28 cellular contexts compared by ENCODE assay signal in genomic region chr4:164770051-164770724, GRCh38. TPM values are rescaled to one million over a fixed set of nuclear protein-coding genes. Genes with fewer than 3 reads are reported as not detected.
"Had no signal": no experiment of that assay in that cellular context is flagged by ENCODE, and none has a peak within 500 bp of the region (broad histone marks: within the 10 kb centered on the region; RNA-seq: fewer than 3 reads in every experiment).

No MANE protein-coding gene starts in this region.

- DNase-seq: activated CD4-positive, alpha-beta T cell treated with anti-CD3 and anti-CD28 coated beads, Interleukin-2, amount 10 ng/mL, durations not matched to agents 24 days and 14 days; activated CD4-positive, CD25-positive, alpha-beta regulatory T cell; activated CD8-positive, alpha-beta T cell treated with anti-CD3 and anti-CD28 coated beads for 36 hours; activated effector memory CD4-positive, alpha-beta T cell treated with Interleukin-2 at 50 U/mL for 16 hours; activated naive CD4-positive, alpha-beta T cell treated with anti-CD3 and anti-CD28 coated beads, Interleukin-2, amount 50 U/mL, for 16 hours; activated T-cell treated with anti-CD3 and anti-CD28 coated beads, Interleukin-2, amount 50 U/mL, for 24 hours; aorta; cortex of kidney; erythroblast; hypothalamus; islet precursor cell; left ventricle myocardium inferior; naive B cell; psoas muscle; right cardiac atrium; stimulated activated CD4-positive, alpha-beta T cell treated with anti-CD3 and anti-CD28 coated beads, Interleukin-4, amount 100 ng/mL, for 24 hours; stomach; T-helper 9 cell; upper lobe of left lung had no signal

- H3K4me3 ChIP-seq: left ventricle myocardium inferior, psoas muscle, smooth muscle cell, stomach, upper lobe of left lung had no signal

- H3K27me3 ChIP-seq: upper lobe of left lung had no signal

- ATAC-seq: activated CD8-positive, alpha-beta T cell treated with anti-CD3 and anti-CD28 coated beads for 36 hours; psoas muscle; right cardiac atrium; stimulated activated effector memory CD8-positive, alpha-beta T cell treated with anti-CD3 and anti-CD28 coated beads, Interleukin-12 subunit alpha, Interleukin-12 subunit beta, amount 100 ng/mL, for 72 hours had no signal

- FAIRE-seq: endometrium, frontal cortex had no signal

- H3K36me3 Mint-ChIP-seq: memory B cell; naive B cell; stimulated activated effector memory CD8-positive, alpha-beta T cell treated with anti-CD3 and anti-CD28 coated beads, Interleukin-12 subunit alpha, Interleukin-12 subunit beta, amount 100 ng/mL, for 72 hours had no signal

- H3K27ac ChIP-seq: left ventricle myocardium inferior, psoas muscle, upper lobe of left lung had no signal

- H3K9me3 ChIP-seq: left ventricle myocardium inferior, psoas muscle, stomach, upper lobe of left lung had no signal

- H3K9me3 Mint-ChIP-seq: activated CD4-positive, alpha-beta T cell treated with anti-CD3 and anti-CD28 coated beads, Interleukin-2, amount 10 ng/mL, durations not matched to agents 24 days and 14 days; activated CD8-positive, alpha-beta T cell treated with anti-CD3 and anti-CD28 coated beads for 36 hours; activated T-cell treated with anti-CD3 and anti-CD28 coated beads, Interleukin-2, amount 50 U/mL, for 24 hours; memory B cell; neural crest cell; stimulated activated effector memory CD8-positive, alpha-beta T cell treated with anti-CD3 and anti-CD28 coated beads, Interleukin-12 subunit alpha, Interleukin-12 subunit beta, amount 100 ng/mL, for 72 hours had no signal

- H3K4me1 ChIP-seq: left ventricle myocardium inferior, psoas muscle, upper lobe of left lung had no signal

- H3K4me3 Mint-ChIP-seq: activated CD4-positive, alpha-beta T cell treated with anti-CD3 and anti-CD28 coated beads, Interleukin-2, amount 10 ng/mL, durations not matched to agents 24 days and 14 days; activated CD8-positive, alpha-beta T cell treated with anti-CD3 and anti-CD28 coated beads for 36 hours; activated T-cell treated with anti-CD3 and anti-CD28 coated beads, Interleukin-2, amount 50 U/mL, for 24 hours; memory B cell; naive B cell; neural crest cell; stimulated activated effector memory CD8-positive, alpha-beta T cell treated with anti-CD3 and anti-CD28 coated beads, Interleukin-12 subunit alpha, Interleukin-12 subunit beta, amount 100 ng/mL, for 72 hours had no signal

- H3K36me3 ChIP-seq: left ventricle myocardium inferior, stomach, upper lobe of left lung had no signal

- H3K27ac Mint-ChIP-seq: activated CD4-positive, alpha-beta T cell treated with anti-CD3 and anti-CD28 coated beads, Interleukin-2, amount 10 ng/mL, durations not matched to agents 24 days and 14 days; activated CD8-positive, alpha-beta T cell treated with anti-CD3 and anti-CD28 coated beads for 36 hours; activated T-cell treated with anti-CD3 and anti-CD28 coated beads, Interleukin-2, amount 50 U/mL, for 24 hours; memory B cell; naive B cell; stimulated activated effector memory CD8-positive, alpha-beta T cell treated with anti-CD3 and anti-CD28 coated beads, Interleukin-12 subunit alpha, Interleukin-12 subunit beta, amount 100 ng/mL, for 72 hours had no signal

- H3K4me2 ChIP-seq: smooth muscle cell had no signal

- H3K4me1 Mint-ChIP-seq: activated CD4-positive, alpha-beta T cell treated with anti-CD3 and anti-CD28 coated beads, Interleukin-2, amount 10 ng/mL, durations not matched to agents 24 days and 14 days; memory B cell; naive B cell; stimulated activated effector memory CD8-positive, alpha-beta T cell treated with anti-CD3 and anti-CD28 coated beads, Interleukin-12 subunit alpha, Interleukin-12 subunit beta, amount 100 ng/mL, for 72 hours had no signal

RNA-seq across cellular contexts. Expression of gene SMIM31, which starts 16.3 kb away (rescaled TPM):
- total RNA-seq: activated CD4-positive, alpha-beta T cell treated with anti-CD3 and anti-CD28 coated beads, Interleukin-2, amount 10 ng/mL, durations not matched to agents 24 days and 14 days; activated CD8-positive, alpha-beta T cell treated with anti-CD3 and anti-CD28 coated beads for 36 hours; aorta; frontal cortex; left ventricle myocardium inferior; mononuclear cell; neural crest cell; omental fat pad; psoas muscle; right cardiac atrium; smooth muscle cell; temporal lobe had no signal
- polyA plus RNA-seq: right cardiac atrium, smooth muscle cell had no signal
